ENCODE assay signal across 1 cellular context in genomic region chr16:2429771-2430663, GRCh38.
A peak's percentile ranks its signal among the peaks of the same experiment; 100 is the strongest.
TF ChIP-seq lines count a peak whose summit lies in the region.

No MANE protein-coding gene starts in this region.

TF ChIP-seq in HepG2, 621 proteins besides CTCF, POLR2A, EP300 and RAD21 (continued from another document and continues in another):
- TF ChIP-seq, protein P1, sequence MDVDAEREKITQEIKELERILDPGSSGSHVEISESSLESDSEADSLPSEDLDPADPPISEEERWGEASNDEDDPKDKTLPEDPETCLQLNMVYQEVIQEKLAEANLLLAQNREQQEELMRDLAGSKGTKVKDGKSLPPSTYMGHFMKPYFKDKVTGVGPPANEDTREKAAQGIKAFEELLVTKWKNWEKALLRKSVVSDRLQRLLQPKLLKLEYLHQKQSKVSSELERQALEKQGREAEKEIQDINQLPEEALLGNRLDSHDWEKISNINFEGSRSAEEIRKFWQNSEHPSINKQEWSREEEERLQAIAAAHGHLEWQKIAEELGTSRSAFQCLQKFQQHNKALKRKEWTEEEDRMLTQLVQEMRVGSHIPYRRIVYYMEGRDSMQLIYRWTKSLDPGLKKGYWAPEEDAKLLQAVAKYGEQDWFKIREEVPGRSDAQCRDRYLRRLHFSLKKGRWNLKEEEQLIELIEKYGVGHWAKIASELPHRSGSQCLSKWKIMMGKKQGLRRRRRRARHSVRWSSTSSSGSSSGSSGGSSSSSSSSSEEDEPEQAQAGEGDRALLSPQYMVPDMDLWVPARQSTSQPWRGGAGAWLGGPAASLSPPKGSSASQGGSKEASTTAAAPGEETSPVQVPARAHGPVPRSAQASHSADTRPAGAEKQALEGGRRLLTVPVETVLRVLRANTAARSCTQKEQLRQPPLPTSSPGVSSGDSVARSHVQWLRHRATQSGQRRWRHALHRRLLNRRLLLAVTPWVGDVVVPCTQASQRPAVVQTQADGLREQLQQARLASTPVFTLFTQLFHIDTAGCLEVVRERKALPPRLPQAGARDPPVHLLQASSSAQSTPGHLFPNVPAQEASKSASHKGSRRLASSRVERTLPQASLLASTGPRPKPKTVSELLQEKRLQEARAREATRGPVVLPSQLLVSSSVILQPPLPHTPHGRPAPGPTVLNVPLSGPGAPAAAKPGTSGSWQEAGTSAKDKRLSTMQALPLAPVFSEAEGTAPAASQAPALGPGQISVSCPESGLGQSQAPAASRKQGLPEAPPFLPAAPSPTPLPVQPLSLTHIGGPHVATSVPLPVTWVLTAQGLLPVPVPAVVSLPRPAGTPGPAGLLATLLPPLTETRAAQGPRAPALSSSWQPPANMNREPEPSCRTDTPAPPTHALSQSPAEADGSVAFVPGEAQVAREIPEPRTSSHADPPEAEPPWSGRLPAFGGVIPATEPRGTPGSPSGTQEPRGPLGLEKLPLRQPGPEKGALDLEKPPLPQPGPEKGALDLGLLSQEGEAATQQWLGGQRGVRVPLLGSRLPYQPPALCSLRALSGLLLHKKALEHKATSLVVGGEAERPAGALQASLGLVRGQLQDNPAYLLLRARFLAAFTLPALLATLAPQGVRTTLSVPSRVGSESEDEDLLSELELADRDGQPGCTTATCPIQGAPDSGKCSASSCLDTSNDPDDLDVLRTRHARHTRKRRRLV (CRISPR knock-in tag; IDR thresholded peaks at IDR 0.05): no peak
- TF ChIP-seq FOXP1 (IDR thresholded peaks at IDR 0.05): no peak
- 0 out of 2 replicates have a peak, but pooled peaks have one; percentile 14 for TF ChIP-seq FOXP1 (CRISPR knock-in tag; IDR thresholded peaks at IDR 0.05)
- TF ChIP-seq ZNF17 (CRISPR knock-in tag; IDR thresholded peaks at IDR 0.05): no peak
- TF ChIP-seq, protein P2, sequence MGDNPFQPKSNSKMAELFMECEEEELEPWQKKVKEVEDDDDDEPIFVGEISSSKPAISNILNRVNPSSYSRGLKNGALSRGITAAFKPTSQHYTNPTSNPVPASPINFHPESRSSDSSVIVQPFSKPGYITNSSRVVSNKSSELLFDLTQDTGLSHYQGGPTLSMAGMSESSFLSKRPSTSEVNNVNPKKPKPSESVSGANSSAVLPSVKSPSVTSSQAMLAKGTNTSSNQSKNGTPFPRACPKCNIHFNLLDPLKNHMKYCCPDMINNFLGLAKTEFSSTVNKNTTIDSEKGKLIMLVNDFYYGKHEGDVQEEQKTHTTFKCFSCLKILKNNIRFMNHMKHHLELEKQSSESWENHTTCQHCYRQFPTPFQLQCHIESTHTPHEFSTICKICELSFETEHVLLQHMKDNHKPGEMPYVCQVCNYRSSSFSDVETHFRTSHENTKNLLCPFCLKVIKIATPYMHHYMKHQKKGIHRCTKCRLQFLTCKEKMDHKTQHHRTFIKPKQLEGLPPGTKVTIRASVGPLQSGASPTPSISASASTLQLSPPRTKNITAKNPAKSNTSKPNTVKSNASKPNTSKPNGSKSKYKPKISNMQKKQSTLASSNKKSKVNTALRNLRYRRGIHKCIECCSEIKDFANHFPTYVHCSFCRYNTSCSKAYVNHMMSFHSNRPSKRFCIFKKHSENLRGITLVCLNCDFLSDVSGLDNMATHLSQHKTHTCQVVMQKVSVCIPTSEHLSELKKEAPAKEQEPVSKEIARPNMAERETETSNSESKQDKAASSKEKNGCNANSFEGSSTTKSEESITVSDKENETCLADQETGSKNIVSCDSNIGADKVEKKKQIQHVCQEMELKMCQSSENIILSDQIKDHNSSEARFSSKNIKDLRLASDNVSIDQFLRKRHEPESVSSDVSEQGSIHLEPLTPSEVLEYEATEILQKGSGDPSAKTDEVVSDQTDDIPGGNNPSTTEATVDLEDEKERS (CRISPR knock-in tag; IDR thresholded peaks at IDR 0.05): no peak
- TF ChIP-seq ZNF432 (CRISPR knock-in tag; IDR thresholded peaks at IDR 0.05; ENCODE audit: borderline replicate concordance): no peak
- no peak for TF ChIP-seq KLF6 (CRISPR knock-in tag; IDR thresholded peaks at IDR 0.05)
- 0 out of 2 replicates have a peak, but pooled peaks have one; percentile 11 for TF ChIP-seq MYPOP (CRISPR knock-in tag; IDR thresholded peaks at IDR 0.05)
- TF ChIP-seq ZNF768 (CRISPR knock-in tag; IDR thresholded peaks at IDR 0.05): no peak
- TF ChIP-seq ZKSCAN8 (CRISPR knock-in tag; IDR thresholded peaks at IDR 0.05; ENCODE audit: borderline replicate concordance): no peak
- TF ChIP-seq ASH2L (IDR thresholded peaks at IDR 0.05; ENCODE audit: insufficient read length, low read depth, low read length): peak; percentile 51
- no peak for TF ChIP-seq NCOA1 (CRISPR knock-in tag; IDR thresholded peaks at IDR 0.05)
- peak; percentile 56 for TF ChIP-seq SAP130 (CRISPR knock-in tag; IDR thresholded peaks at IDR 0.05; ENCODE audit: low read depth)
- no peak for TF ChIP-seq U2AF2 (IDR thresholded peaks at IDR 0.05; ENCODE audit: low read depth, low read length)
- TF ChIP-seq HNF4A (CRISPR knock-in tag; IDR thresholded peaks at IDR 0.05): no peak
- no peak for TF ChIP-seq HOXD1 (CRISPR knock-in tag; IDR thresholded peaks at IDR 0.05)
- TF ChIP-seq ZNF274 (CRISPR knock-in tag; IDR thresholded peaks at IDR 0.05): peak; percentile 19
- TF ChIP-seq ZSCAN9 (CRISPR knock-in tag; IDR thresholded peaks at IDR 0.05; ENCODE audit: borderline replicate concordance): no peak
- no peak for TF ChIP-seq RCOR2 (CRISPR knock-in tag; IDR thresholded peaks at IDR 0.05)
- no peak for TF ChIP-seq RXRA (CRISPR knock-in tag; IDR thresholded peaks at IDR 0.05)
- TF ChIP-seq E2F1 (CRISPR knock-in tag; IDR thresholded peaks at IDR 0.05): no peak
- TF ChIP-seq ZNF773 (CRISPR knock-in tag; IDR thresholded peaks at IDR 0.05; ENCODE audit: borderline replicate concordance): no peak
- no peak for TF ChIP-seq MAF1 (CRISPR knock-in tag; IDR thresholded peaks at IDR 0.05; ENCODE audit: borderline replicate concordance)
- TF ChIP-seq NFRKB (IDR thresholded peaks at IDR 0.05): no peak
- TF ChIP-seq HNF1A (IDR thresholded peaks at IDR 0.05; ENCODE audit: low read depth): no peak
- TF ChIP-seq HNF1A (CRISPR knock-in tag; IDR thresholded peaks at IDR 0.05; ENCODE audit: borderline replicate concordance): no peak
- TF ChIP-seq KDM4B (CRISPR knock-in tag; IDR thresholded peaks at IDR 0.05): no peak
- TF ChIP-seq, protein P3, sequence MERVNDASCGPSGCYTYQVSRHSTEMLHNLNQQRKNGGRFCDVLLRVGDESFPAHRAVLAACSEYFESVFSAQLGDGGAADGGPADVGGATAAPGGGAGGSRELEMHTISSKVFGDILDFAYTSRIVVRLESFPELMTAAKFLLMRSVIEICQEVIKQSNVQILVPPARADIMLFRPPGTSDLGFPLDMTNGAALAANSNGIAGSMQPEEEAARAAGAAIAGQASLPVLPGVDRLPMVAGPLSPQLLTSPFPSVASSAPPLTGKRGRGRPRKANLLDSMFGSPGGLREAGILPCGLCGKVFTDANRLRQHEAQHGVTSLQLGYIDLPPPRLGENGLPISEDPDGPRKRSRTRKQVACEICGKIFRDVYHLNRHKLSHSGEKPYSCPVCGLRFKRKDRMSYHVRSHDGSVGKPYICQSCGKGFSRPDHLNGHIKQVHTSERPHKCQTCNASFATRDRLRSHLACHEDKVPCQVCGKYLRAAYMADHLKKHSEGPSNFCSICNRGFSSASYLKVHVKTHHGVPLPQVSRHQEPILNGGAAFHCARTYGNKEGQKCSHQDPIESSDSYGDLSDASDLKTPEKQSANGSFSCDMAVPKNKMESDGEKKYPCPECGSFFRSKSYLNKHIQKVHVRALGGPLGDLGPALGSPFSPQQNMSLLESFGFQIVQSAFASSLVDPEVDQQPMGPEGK (CRISPR knock-in tag; IDR thresholded peaks at IDR 0.05): 0 out of 2 replicates have a peak, but pooled peaks have one; percentile 8
- TF ChIP-seq MIER3 (CRISPR knock-in tag; IDR thresholded peaks at IDR 0.05; ENCODE audit: borderline replicate concordance): no peak
- TF ChIP-seq ZEB1 (IDR thresholded peaks at IDR 0.05; ENCODE audit: insufficient replicate concordance, low read depth): no peak
- no peak for TF ChIP-seq YEATS2 (CRISPR knock-in tag; IDR thresholded peaks at IDR 0.05; ENCODE audit: borderline replicate concordance)
- no peak for TF ChIP-seq HNRNPH1 (optimal IDR thresholded peaks at IDR 0.05; ENCODE audit: low read depth, low read length)
- no peak for TF ChIP-seq CREM (IDR thresholded peaks at IDR 0.05)
- TF ChIP-seq CREM (CRISPR knock-in tag; IDR thresholded peaks at IDR 0.05): no peak
- no peak for TF ChIP-seq ZNF234 (CRISPR knock-in tag; conservative IDR thresholded peaks at IDR 0.05)
- no peak for TF ChIP-seq ZNF513 (CRISPR knock-in tag; conservative IDR thresholded peaks at IDR 0.05)
- TF ChIP-seq KAT8 (CRISPR knock-in tag; IDR thresholded peaks at IDR 0.05): no peak
- peak in 1 of 2 experiments; percentile 35; a peak in 1 of 4 replicates for TF ChIP-seq HMGXB4 (CRISPR knock-in tag; IDR thresholded peaks at IDR 0.05; ENCODE audit: borderline replicate concordance in 1 of 2, low read depth in 1 of 2)
- peak; percentile 60 for TF ChIP-seq STAG1 (CRISPR knock-in tag; IDR thresholded peaks at IDR 0.05)
- TF ChIP-seq MED1 (CRISPR knock-in tag; IDR thresholded peaks at IDR 0.05): peak; percentile 30; the same call in 1 of the 2 replicates
- no peak for TF ChIP-seq HMG20B (CRISPR knock-in tag; conservative IDR thresholded peaks at IDR 0.05)
- no peak for TF ChIP-seq SOX6 (IDR thresholded peaks at IDR 0.05)
- no peak for TF ChIP-seq SOX6 (CRISPR knock-in tag; IDR thresholded peaks at IDR 0.05)
- no peak for TF ChIP-seq ZNF83 (CRISPR knock-in tag; IDR thresholded peaks at IDR 0.05; ENCODE audit: borderline replicate concordance)
- TF ChIP-seq SIX4 (CRISPR knock-in tag; IDR thresholded peaks at IDR 0.05): no peak
